In genomic region chr14:100898935-100899840, GRCh38 we compare ENCODE assay signal across 14 cellular contexts. TPM values are rescaled to one million over a fixed set of nuclear protein-coding genes. Genes with fewer than 3 reads are reported as not detected.
DNase-seq lines count a peak whose midpoint lies in the region; ATAC-seq and TF ChIP-seq lines count a peak whose summit lies in the region.
"Had no signal": no experiment of that assay in that cellular context is flagged by ENCODE, and none has a peak within 500 bp of the region (broad histone marks: within the 10 kb centered on the region; RNA-seq: fewer than 3 reads in every experiment).

No MANE protein-coding gene starts in this region.

- no peak for TF ChIP-seq CTCF in GM23338 (conservative IDR thresholded peaks at IDR 0.05; ENCODE audit: low read depth in 2 of 2)
- TF ChIP-seq CTCF in osteoblast (IDR thresholded peaks at IDR 0.05; ENCODE audit: extremely low read depth, low read depth, low read length): no peak

- peaks cover 21% of the 10 kb centered on the region for H3K27me3 ChIP-seq in GM23338 (ENCODE audit: insufficient read depth)
- H3K27me3 ChIP-seq in NT2/D1 (ENCODE audit: insufficient read depth, insufficient read length): no peaks in the 10 kb centered on the region
- peaks cover 14% of the 10 kb centered on the region for H3K27me3 ChIP-seq in osteoblast (ENCODE audit: insufficient read depth, low read length)

- no peaks in the 10 kb centered on the region for H4K20me1 ChIP-seq in GM23338 (replicated peaks; ENCODE audit: insufficient read depth)
- H4K20me1 ChIP-seq in osteoblast (ENCODE audit: insufficient read depth, low read length): peaks cover 4% of the 10 kb centered on the region

- H3K79me2 ChIP-seq in GM23338 (replicated peaks; ENCODE audit: insufficient read depth) (no peaks in the 10 kb centered on the region), osteoblast (ENCODE audit: insufficient read depth, low read length) (peaks cover 31% of the 10 kb centered on the region)

- H3K27me3 Mint-ChIP-seq in GM23338 (ENCODE audit: insufficient read depth, low read depth, poor library complexity): peaks cover 36% of the 10 kb centered on the region

- H3K9me3 ChIP-seq in NT2/D1 (ENCODE audit: insufficient read depth, low read length) (peaks cover 12% of the 10 kb centered on the region; the same call in 1 of the 2 replicates), osteoblast (ENCODE audit: low read depth, low read length) (no peaks in the 10 kb centered on the region)

- no peaks in the 10 kb centered on the region for H3F3A ChIP-seq in GM23338 (replicated peaks; ENCODE audit: low read depth)

- H3K4me3 ChIP-seq in GM23338: 0 out of 2 replicates have a peak overlapping the region, but pooled peaks have one; percentile 67
- no peak overlapping the region for H3K4me3 ChIP-seq in NT2/D1 (ENCODE audit: insufficient read length, low read depth)
- no peak overlapping the region for H3K4me3 ChIP-seq in osteoblast (ENCODE audit: insufficient read depth, low read length)

- DNase-seq in GM23338 (ENCODE audit: low spot score): no peak
- no peak for DNase-seq in NT2/D1 (ENCODE audit: low read depth, low spot score)
- no peak for DNase-seq in left cardiac atrium
- peak; percentile 77 for DNase-seq in osteoblast (ENCODE audit: insufficient read length, low spot score, missing footprints)
- DNase-seq in foreskin melanocyte: no peak
- DNase-seq in NCI-H2227 treated with DMSO at 0.1 percent for 48 hours (lab: John Stamatoyannopoulos, UW): no peak
- no peak for DNase-seq in NCI-H2196 treated with DMSO at 0.1 percent for 48 hours (lab: John Stamatoyannopoulos, UW; ENCODE audit: unreplicated experiment)
- DNase-seq: activated T-cell treated with anti-CD3 and anti-CD28 coated beads, Interleukin-2, amount 50 U/mL, for 4 hours; retina; trophoblast cell had no signal

- intact Hi-C loops in left cardiac atrium (cut with DNase I): loop anchor here in 1 of 2 donors (10.0 kb wide), 1 partner anchor 234 kb away; no protein-coding TSS in a partner anchor

- peaks cover 6% of the 10 kb centered on the region; the same call in 2 of the 3 replicates for H3K36me3 Mint-ChIP-seq in GM23338 (ENCODE audit: low read depth)

- H2AFZ ChIP-seq in GM23338: peak overlapping the region; percentile 99
- H2AFZ ChIP-seq in osteoblast (ENCODE audit: low read length): no peak overlapping the region

- H3K9ac ChIP-seq in NT2/D1 (ENCODE audit: insufficient read length, low read depth): peak overlapping the region; percentile 70

- no peak overlapping the region for H3K27ac Mint-ChIP-seq in GM23338

- no peak overlapping the region for H3K27ac ChIP-seq in GM23338 (ENCODE audit: low read depth)
- H3K27ac ChIP-seq in osteoblast (ENCODE audit: low read depth, low read length): no peak overlapping the region
- H3K27ac ChIP-seq: VCaP had no signal

- H3K9me3 Mint-ChIP-seq in GM23338: peaks cover 13% of the 10 kb centered on the region
- H3K9me3 Mint-ChIP-seq: activated T-cell treated with anti-CD3 and anti-CD28 coated beads, Interleukin-2, amount 50 U/mL, for 4 hours had no signal

- peak overlapping the region; percentile 71 for H3K4me3 Mint-ChIP-seq in GM23338
- H3K4me3 Mint-ChIP-seq: activated T-cell treated with anti-CD3 and anti-CD28 coated beads, Interleukin-2, amount 50 U/mL, for 4 hours had no signal

- H3K36me3 ChIP-seq in GM23338 (ENCODE audit: insufficient read depth) (no peaks in the 10 kb centered on the region), NT2/D1 (ENCODE audit: insufficient read depth, insufficient read length, low read length) (no peaks in the 10 kb centered on the region), osteoblast (ENCODE audit: insufficient read depth, low read length) (peaks cover 50% of the 10 kb centered on the region)

- no peaks in the 10 kb centered on the region for H3K9me2 ChIP-seq in GM23338 (ENCODE audit: insufficient read depth)

- H3K4me1 ChIP-seq in GM23338 (ENCODE audit: insufficient read depth): peaks cover 37% of the 10 kb centered on the region
- H3K4me1 ChIP-seq in NT2/D1 (ENCODE audit: insufficient read depth, insufficient read length): peaks cover 10% of the 10 kb centered on the region
- H3K4me1 ChIP-seq in osteoblast (ENCODE audit: insufficient read depth, low read length): no peaks in the 10 kb centered on the region

- peak; percentile 7 for ATAC-seq in GM23338
- peak; percentile 9 to 64 for ATAC-seq in left cardiac atrium
- ATAC-seq in HG02884 (IDR thresholded peaks at IDR 0.05; ENCODE audit: unreplicated experiment): no peak
- ATAC-seq: activated T-cell treated with anti-CD3 and anti-CD28 coated beads, Interleukin-2, amount 50 U/mL, for 4 hours had no signal

- peak overlapping the region; percentile 81 for H3K4me2 ChIP-seq in GM23338
- no peak overlapping the region for H3K4me2 ChIP-seq in osteoblast (ENCODE audit: insufficient read depth, low read length)

- H3K4me1 Mint-ChIP-seq in GM23338: peaks cover 57% of the 10 kb centered on the region

TF ChIP-seq in GM23338, 12 proteins besides CTCF, POLR2A, EP300 and RAD21:
- TF ChIP-seq POLR2AphosphoS5 (IDR thresholded peaks at IDR 0.05; ENCODE audit: low read depth) (no peak), ETS1 (IDR thresholded peaks at IDR 0.05) (no peak)
TF ChIP-seq in GM23338: peak in this region for 0.

RNA-seq across cellular contexts. Expression of gene RTL1, which starts 4.3 kb away (rescaled TPM):
- not detected in 2 replicates for total RNA-seq in GM23338 (2014; rRNA removed; shearing (Covaris generic))
- polyA plus RNA-seq in GM23338 (2016; fragmentation: Nextera tagmentation; extraction: Ambion mirVana): not detected in 2 replicates
- total RNA-seq in left cardiac atrium (not detected), osteoblast (not detected in 2 replicates)
- total RNA-seq: activated T-cell treated with anti-CD3 and anti-CD28 coated beads, Interleukin-2, amount 50 U/mL, for 4 hours; fibroblast of villous mesenchyme; RPMI7951 had no signal
